In the genomic region with DNA sequence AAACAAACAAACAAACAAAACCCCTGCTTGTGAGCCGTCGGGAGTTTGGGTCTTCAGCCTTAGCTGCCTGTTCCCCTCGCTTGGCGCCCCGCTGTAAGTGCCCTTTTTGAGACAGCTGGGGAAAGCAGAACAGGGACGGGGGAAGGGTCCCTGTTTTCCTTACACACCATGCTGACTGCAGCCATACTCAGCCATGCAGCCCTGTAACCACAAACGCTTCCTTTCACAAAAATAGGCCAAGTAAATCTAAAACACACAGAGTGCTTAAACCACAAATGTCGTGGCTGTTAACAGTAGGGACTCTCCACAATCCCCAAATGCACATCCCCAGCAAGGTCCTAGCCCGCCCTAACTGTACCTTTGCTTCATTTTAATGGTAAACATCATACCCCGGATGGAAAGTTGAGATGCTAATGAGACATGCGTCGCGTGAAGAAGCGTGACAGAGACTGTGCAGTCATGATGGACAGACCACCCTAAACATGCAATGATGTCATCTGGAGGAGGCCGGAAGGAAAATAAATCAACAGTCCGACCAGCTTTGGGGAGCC, we compare ENCODE assay signal across 1 cellular context.
TF ChIP-seq lines count a peak whose summit lies in the region.

No MANE protein-coding gene starts in this region.

TF ChIP-seq in K562, 482 proteins besides CTCF, POLR2A, EP300 and RAD21 (continued from another document):
- TF ChIP-seq, protein P1, sequence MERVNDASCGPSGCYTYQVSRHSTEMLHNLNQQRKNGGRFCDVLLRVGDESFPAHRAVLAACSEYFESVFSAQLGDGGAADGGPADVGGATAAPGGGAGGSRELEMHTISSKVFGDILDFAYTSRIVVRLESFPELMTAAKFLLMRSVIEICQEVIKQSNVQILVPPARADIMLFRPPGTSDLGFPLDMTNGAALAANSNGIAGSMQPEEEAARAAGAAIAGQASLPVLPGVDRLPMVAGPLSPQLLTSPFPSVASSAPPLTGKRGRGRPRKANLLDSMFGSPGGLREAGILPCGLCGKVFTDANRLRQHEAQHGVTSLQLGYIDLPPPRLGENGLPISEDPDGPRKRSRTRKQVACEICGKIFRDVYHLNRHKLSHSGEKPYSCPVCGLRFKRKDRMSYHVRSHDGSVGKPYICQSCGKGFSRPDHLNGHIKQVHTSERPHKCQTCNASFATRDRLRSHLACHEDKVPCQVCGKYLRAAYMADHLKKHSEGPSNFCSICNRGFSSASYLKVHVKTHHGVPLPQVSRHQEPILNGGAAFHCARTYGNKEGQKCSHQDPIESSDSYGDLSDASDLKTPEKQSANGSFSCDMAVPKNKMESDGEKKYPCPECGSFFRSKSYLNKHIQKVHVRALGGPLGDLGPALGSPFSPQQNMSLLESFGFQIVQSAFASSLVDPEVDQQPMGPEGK (CRISPR knock-in tag; IDR thresholded peaks at IDR 0.05; ENCODE audit: borderline replicate concordance) = no peak
- TF ChIP-seq KDM2B (CRISPR knock-in tag; IDR thresholded peaks at IDR 0.05) = no peak
